In the genomic region with DNA sequence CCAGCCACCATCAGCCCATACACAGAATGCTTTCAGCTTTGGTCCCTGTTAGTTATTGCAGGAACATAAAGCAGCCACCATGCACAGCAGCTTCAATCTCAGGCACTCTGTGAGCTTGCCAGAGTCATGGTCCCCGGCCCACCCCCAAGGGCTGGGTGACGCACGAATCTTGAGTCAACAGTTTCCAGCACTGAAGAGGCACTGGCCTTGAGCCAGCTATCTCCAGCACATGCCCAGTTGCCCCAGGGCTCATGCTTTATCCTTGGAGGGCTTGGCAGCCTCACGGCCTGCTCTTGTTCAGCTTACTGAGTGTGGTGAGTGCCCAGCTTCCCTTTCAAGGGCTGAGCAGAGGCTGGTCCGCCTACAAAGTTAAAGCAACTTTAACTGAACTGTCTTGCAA, we compare ENCODE assay signal across 9 cellular contexts.
DNase-seq lines count a peak whose midpoint lies in the region; ATAC-seq and TF ChIP-seq lines count a peak whose summit lies in the region.
"Had no signal": no experiment of that assay in that cellular context is flagged by ENCODE, and none has a peak within 500 bp of the region (broad histone marks: within the 10 kb centered on the region; RNA-seq: fewer than 3 reads in every experiment).

No MANE protein-coding gene starts in this region.

- 28 to 50% (median 29%) methylated on average over 5 of the region's 5 CpGs for WGBS in psoas muscle, 3 donors

- H3K9me3 ChIP-seq in psoas muscle = no peaks in the 10 kb centered on the region

- no peaks in the 10 kb centered on the region for H3K27me3 ChIP-seq in psoas muscle (ENCODE audit: insufficient read depth in 3 of 3, low read length in 2 of 3)

- TF ChIP-seq CTCF in psoas muscle (IDR thresholded peaks at IDR 0.05) = no peak

- H3K4me3 ChIP-seq in psoas muscle = no peak overlapping the region

- DNase-seq in GM04504 (ENCODE audit: low read depth) (peak; percentile 44), NCI-H774 (lab: John Stamatoyannopoulos, UW) (peak; percentile 71), fibroblast of peridontal ligament (ENCODE audit: extremely low read depth) (peak; percentile 1), psoas muscle (peak; percentile 74 to 80), NOMO-1 treated with dmso at 0.1 percent for 144 hours (lab: John Stamatoyannopoulos, UW; ENCODE audit: unreplicated experiment) (no peak)
- DNase-seq: activated naive CD8-positive, alpha-beta T cell treated with anti-CD3 and anti-CD28 coated beads, Interleukin-2, amount 10 ng/mL, durations not matched to agents 7 days and 5 days had no signal

- no peaks in the 10 kb centered on the region for H3K36me3 ChIP-seq in psoas muscle (ENCODE audit: insufficient read depth in 1 of 2, low read depth in 1 of 2)

- H3K4me1 ChIP-seq in psoas muscle = no peaks in the 10 kb centered on the region

- ATAC-seq in psoas muscle = peak in 3 of 4 donors; percentile 52 to 91 (median 69)
- ATAC-seq in GM19351 (IDR thresholded peaks at IDR 0.05; ENCODE audit: unreplicated experiment) = no peak
- no peak for ATAC-seq in GM21619 (IDR thresholded peaks at IDR 0.05; ENCODE audit: unreplicated experiment)
- ATAC-seq in HG03521 (IDR thresholded peaks at IDR 0.05; ENCODE audit: unreplicated experiment) = no peak

- no peak overlapping the region for H3K27ac ChIP-seq in psoas muscle

- intact Hi-C loops in psoas muscle (cut with DNase I) = no loop called here

Comparison
In these comparisons a context has a peak if more than half of its experiments do, and no peak if none do; other contexts are left out.
1. ATAC-seq: peak in psoas muscle (3 of 4); none in GM19351 (single experiment), GM21619 (single experiment) and HG03521 (single experiment).